18 cellular contexts compared by ENCODE assay signal in the genomic region with DNA sequence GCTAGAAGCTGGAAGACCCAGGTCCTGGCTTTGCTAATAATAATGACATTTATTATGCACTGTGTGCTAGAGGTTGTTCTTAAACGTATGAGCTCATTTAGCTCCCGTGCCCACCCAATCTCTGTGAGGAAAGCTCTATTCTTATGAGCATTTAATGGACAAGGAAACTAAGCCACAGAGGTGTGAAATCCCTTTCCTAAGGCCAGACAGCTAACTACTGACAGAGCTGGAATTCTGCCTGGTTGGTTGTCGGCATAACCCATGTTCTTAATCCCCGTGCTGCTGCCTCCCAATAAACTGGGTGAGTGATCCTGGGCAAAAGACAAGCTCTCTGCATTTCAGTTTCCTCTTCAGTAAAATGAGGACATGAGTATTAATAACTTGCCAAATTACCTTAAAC.
"Had no signal": no experiment of that assay in that cellular context is flagged by ENCODE, and none has a peak within 500 bp of the region (broad histone marks: within the 10 kb centered on the region; RNA-seq: fewer than 3 reads in every experiment).

No MANE protein-coding gene starts in this region.

- H3K27ac ChIP-seq: colonic mucosa, left lung, neutrophil, ovary, prostate gland, testis, upper lobe of right lung had no signal

- H3K4me3 ChIP-seq: colonic mucosa, left lung, ovary, prostate gland, testis, upper lobe of right lung had no signal

- DNase-seq: activated CD4-positive, alpha-beta T cell treated with anti-CD3 and anti-CD28 coated beads for 1 hour; activated CD4-positive, alpha-beta T cell treated with anti-CD3 and anti-CD28 coated beads, Interleukin-2, amount 50 U/mL, for 1 hour; activated CD8-positive, alpha-beta T cell treated with anti-CD3 and anti-CD28 coated beads, Interleukin-2, amount 10 ng/mL, durations not matched to agents 7 days and 5 days; activated gamma-delta T cell treated with Interleukin-2 at 50 U/mL for 16 hours; anterior cingulate cortex; colonic mucosa; left lung; midbrain; ovary; stimulated activated CD4-positive, alpha-beta T cell treated with anti-CD3 and anti-CD28 coated beads, Interleukin-2, amount 100 ng/mL, for 48 hours; stimulated activated CD8-positive, alpha-beta memory T cell treated with anti-CD3 and anti-CD28 coated beads, Interleukin-4, amount 100 ng/mL, for 48 hours; stimulated activated naive B cell treated with anti-CD40 and anti-IgM and Interleukin-4, amounts not matched to agents 10 μg/mL and 1 μg/mL and 100 μg/mL, for 72 hours; T-cell; testis; upper lobe of right lung had no signal

- H3K4me1 ChIP-seq: colonic mucosa, left lung, prostate gland, testis had no signal

- ATAC-seq: activated CD8-positive, alpha-beta T cell treated with anti-CD3 and anti-CD28 coated beads, Interleukin-2, amount 10 ng/mL, durations not matched to agents 7 days and 5 days; left lung; sciatic nerve; stimulated activated naive B cell treated with anti-CD40 and anti-IgM and Interleukin-4, amounts not matched to agents 10 μg/mL and 1 μg/mL and 100 μg/mL, for 72 hours; T-cell; upper lobe of right lung had no signal

- H3K9me3 ChIP-seq: colonic mucosa, left lung, neutrophil, ovary, prostate gland, testis, upper lobe of right lung had no signal

- H3K27me3 ChIP-seq: colonic mucosa, left lung, neutrophil, ovary, testis, upper lobe of right lung had no signal

- H3K36me3 ChIP-seq: colonic mucosa, ovary, prostate gland had no signal
